Comparison of ENCODE assay signal across 8 cellular contexts in the genomic region with DNA sequence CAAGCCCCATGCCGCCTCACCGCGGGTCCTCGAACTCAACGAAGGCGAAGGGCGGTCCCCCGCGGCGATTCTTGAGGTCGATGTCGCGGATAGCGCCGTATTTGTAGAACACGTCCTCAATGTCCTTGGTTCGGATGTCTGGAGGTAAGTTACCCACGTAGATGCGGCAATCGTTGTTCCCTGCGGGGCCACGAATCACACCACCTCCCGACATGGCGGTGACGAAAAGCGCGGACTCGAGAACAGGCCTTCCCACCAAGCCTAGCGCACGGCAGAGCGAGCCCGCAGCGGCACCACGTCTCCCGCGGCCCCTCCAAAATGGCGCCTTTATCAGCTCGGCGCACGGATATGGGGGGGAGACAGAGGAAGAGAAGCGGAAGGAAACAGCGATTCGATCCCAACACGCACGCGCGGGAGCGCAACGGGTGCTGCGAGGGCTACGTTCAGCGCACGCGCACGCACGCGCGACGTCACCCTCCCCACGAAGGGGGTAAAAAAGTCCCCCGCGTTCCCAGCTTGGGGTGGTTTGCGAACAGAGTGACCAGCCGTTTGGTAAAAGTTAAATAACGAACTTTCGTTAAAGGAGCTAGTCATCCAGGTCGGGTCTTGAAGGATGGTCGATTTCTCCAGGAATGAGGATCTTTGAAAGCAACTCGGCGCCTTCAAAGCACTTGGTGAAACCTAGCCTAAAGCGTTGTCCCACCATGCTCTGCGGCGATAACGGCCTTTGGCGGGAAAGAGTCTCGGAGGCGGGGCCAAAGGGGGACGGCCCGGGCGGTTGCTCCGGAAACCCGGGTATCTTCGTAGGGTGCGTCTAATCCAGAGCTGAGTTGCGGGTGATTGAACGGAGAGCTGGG. TPM values are rescaled to one million over a fixed set of nuclear protein-coding genes. Genes with fewer than 3 reads are reported as not detected.
DNase-seq lines count a peak whose midpoint lies in the region; ATAC-seq and TF ChIP-seq lines count a peak whose summit lies in the region.

A gene with protein sequence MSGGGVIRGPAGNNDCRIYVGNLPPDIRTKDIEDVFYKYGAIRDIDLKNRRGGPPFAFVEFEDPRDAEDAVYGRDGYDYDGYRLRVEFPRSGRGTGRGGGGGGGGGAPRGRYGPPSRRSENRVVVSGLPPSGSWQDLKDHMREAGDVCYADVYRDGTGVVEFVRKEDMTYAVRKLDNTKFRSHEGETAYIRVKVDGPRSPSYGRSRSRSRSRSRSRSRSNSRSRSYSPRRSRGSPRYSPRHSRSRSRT (minus strand): TSS at position 323 of the 857 bp plus-strand sequence. CDS start 109 bp downstream, at position 214.

- no peak for TF ChIP-seq CTCF in vagina (IDR thresholded peaks at IDR 0.05)

- H3K27me3 ChIP-seq in right cardiac atrium (ENCODE audit: control insufficient read depth, insufficient read depth) (no peaks in the 10 kb centered on the region), vagina (no peaks in the 10 kb centered on the region)

- DNase-seq in NCI-H187 treated with DMSO at 0.1 percent for 48 hours (lab: John Stamatoyannopoulos, UW) (peak; percentile 85), anterior cingulate cortex (lab: John Stamatoyannopoulos, UW) (peak; percentile 61 to 99 (median 94)), right cardiac atrium (peak; percentile 98 to 99 (median 99)), putamen (ENCODE audit: low spot score) (peak; percentile 97), vagina (ENCODE audit: extremely low spot score in 2 of 2) (peak; percentile 97 to 98)

- intact Hi-C loops in T-helper 2 cell treated with Interferon-gamma antibody and Interleukin-4, amounts not matched to agents 100 ng/mL and 5 ng/mL, for 36 hours (cut with micrococcal nuclease) = loop anchor here (1.0 to 5.0 kb wide), 6 partner anchors 19 to 920 kb away; a partner anchor contains a TSS
- intact Hi-C loops in right cardiac atrium (cut with DNase I) = loop anchor here (5.0 to 10.0 kb wide), 2 partner anchors 75 to 78 kb away; a partner anchor contains a TSS
- intact Hi-C loops in vagina (cut with DNase I) = loop anchor here (5.0 kb wide), 1 partner anchor 80 kb away; no protein-coding TSS in a partner anchor

- TF ChIP-seq POLR2A in vagina (IDR thresholded peaks at IDR 0.05) = peak in 1 of 2 donors; percentile 93

- ATAC-seq in GM18499 (IDR thresholded peaks at IDR 0.05; ENCODE audit: insufficient read depth, unreplicated experiment) = peak; percentile 78
- ATAC-seq in HG02943 (IDR thresholded peaks at IDR 0.05; ENCODE audit: low read depth, unreplicated experiment) = peak; percentile 85
- ATAC-seq in right cardiac atrium = peak; percentile 97

- H3K4me3 ChIP-seq in right cardiac atrium (ENCODE audit: low read length) (peak within 1 kb of the TSS; percentile 78), vagina (peak within 1 kb of the TSS; percentile 85 to 86)

- peaks cover 0 to 34% of the 10 kb centered on the region in 2 donors for H3K36me3 ChIP-seq in vagina

- H3K4me1 ChIP-seq in right cardiac atrium (ENCODE audit: control insufficient read depth, insufficient read depth, low read length) (no peaks in the 10 kb centered on the region), vagina (peaks cover 47% of the 10 kb centered on the region)

- under 1% methylated on average over 86 of the region's 86 CpGs for WGBS in right cardiac atrium

- H3K27ac ChIP-seq in right cardiac atrium (ENCODE audit: low read length) = peak within 1 kb of the TSS; percentile 94
- H3K27ac ChIP-seq in vagina = peak within 1 kb of the TSS; percentile 97

- H3K9me3 ChIP-seq in right cardiac atrium (ENCODE audit: control insufficient read depth, low read length) = no peaks in the 10 kb centered on the region
- H3K9me3 ChIP-seq in vagina = no peaks in the 10 kb centered on the region

RNA-seq across cellular contexts. Expression of the gene that starts here (rescaled TPM):
- total RNA-seq in T-helper 2 cell treated with Interferon-gamma antibody and Interleukin-4, amounts not matched to agents 100 ng/mL and 5 ng/mL, for 36 hours = 417 and 421 TPM in 2 replicates
- 100 to 1,000 TPM in 3 of 4 donors, 10 to 100 TPM in 1; 97.9 to 132 (median 126) TPM for total RNA-seq in right cardiac atrium
- 58.9 TPM for polyA plus RNA-seq in right cardiac atrium
- total RNA-seq in vagina = 155 TPM

Comparison
In these comparisons a context has a peak if more than half of its experiments do, and no peak if none do; other contexts are left out.
1. Peak in every context shown above with its lines: DNase-seq, ATAC-seq, H3K4me3 ChIP-seq and H3K27ac ChIP-seq.